24 cellular contexts compared by ENCODE assay signal in genomic region chr16:9122342-9122741, GRCh38. TPM values are rescaled to one million over a fixed set of nuclear protein-coding genes. Genes with fewer than 3 reads are reported as not detected.
DNase-seq lines count a peak whose midpoint lies in the region; ATAC-seq and TF ChIP-seq lines count a peak whose summit lies in the region.
"Had no signal": no experiment of that assay in that cellular context is flagged by ENCODE, and none has a peak within 500 bp of the region (broad histone marks: within the 10 kb centered on the region; RNA-seq: fewer than 3 reads in every experiment).

No MANE protein-coding gene starts in this region.

- peaks cover 36% of the 10 kb centered on the region for H3K4me1 Mint-ChIP-seq in activated CD4-positive, alpha-beta T cell treated with anti-CD3 and anti-CD28 coated beads, Interleukin-2, amount 10 ng/mL, durations not matched to agents 24 days and 14 days

- H3K9me3 Mint-ChIP-seq in activated CD4-positive, alpha-beta T cell treated with anti-CD3 and anti-CD28 coated beads, Interleukin-2, amount 10 ng/mL, durations not matched to agents 24 days and 14 days = no peaks in the 10 kb centered on the region
- H3K9me3 Mint-ChIP-seq: activated CD4-positive, alpha-beta T cell treated with anti-CD3 and anti-CD28 coated beads, Interleukin-2, amount 10 ng/mL, durations not matched to agents 7 days and 5 days; activated T-cell treated with anti-CD3 and anti-CD28 coated beads, Interleukin-2, amount 50 U/mL, for 4 hours; nephron progenitor cell had no signal

- H3K36me3 Mint-ChIP-seq in activated CD4-positive, alpha-beta T cell treated with anti-CD3 and anti-CD28 coated beads, Interleukin-2, amount 10 ng/mL, durations not matched to agents 24 days and 14 days (ENCODE audit: low read depth) = peaks cover 48% of the 10 kb centered on the region

- H3K27me3 ChIP-seq in trophoblast cell (ENCODE audit: insufficient read depth, low read length) (no peaks in the 10 kb centered on the region), dorsolateral prefrontal cortex (no peaks in the 10 kb centered on the region)
- H3K27me3 ChIP-seq: heart left ventricle, SJCRH30, testis had no signal

- peak overlapping the region; percentile 24; the same call in 1 of the 2 replicates for H3K27ac ChIP-seq in C4-2B
- H3K27ac ChIP-seq in SK-N-MC = peak overlapping the region; percentile 19; the same call in 1 of the 2 replicates
- no peak overlapping the region for H3K27ac ChIP-seq in trophoblast cell (ENCODE audit: low read depth, low read length)
- H3K27ac ChIP-seq in dorsolateral prefrontal cortex = no peak overlapping the region
- H3K27ac ChIP-seq: heart left ventricle, parathyroid adenoma, SJCRH30, testis had no signal

- H3K4me3 Mint-ChIP-seq in activated CD4-positive, alpha-beta T cell treated with anti-CD3 and anti-CD28 coated beads, Interleukin-2, amount 10 ng/mL, durations not matched to agents 24 days and 14 days = no peak overlapping the region
- H3K4me3 Mint-ChIP-seq: activated CD4-positive, alpha-beta T cell treated with anti-CD3 and anti-CD28 coated beads, Interleukin-2, amount 10 ng/mL, durations not matched to agents 7 days and 5 days; activated T-cell treated with anti-CD3 and anti-CD28 coated beads, Interleukin-2, amount 50 U/mL, for 4 hours; nephron progenitor cell had no signal

- H3K27me3 Mint-ChIP-seq in activated CD4-positive, alpha-beta T cell treated with anti-CD3 and anti-CD28 coated beads, Interleukin-2, amount 10 ng/mL, durations not matched to agents 24 days and 14 days = no peaks in the 10 kb centered on the region
- H3K27me3 Mint-ChIP-seq: activated CD4-positive, alpha-beta T cell treated with anti-CD3 and anti-CD28 coated beads, Interleukin-2, amount 10 ng/mL, durations not matched to agents 7 days and 5 days had no signal

- no peak for ATAC-seq in left lobe of liver
- ATAC-seq in HG02885 (IDR thresholded peaks at IDR 0.05; ENCODE audit: poor library complexity, unreplicated experiment) = no peak
- ATAC-seq: activated T-cell treated with anti-CD3 and anti-CD28 coated beads, Interleukin-2, amount 50 U/mL, for 4 hours; heart left ventricle; left cardiac atrium had no signal

- H2AFZ ChIP-seq in trophoblast cell (ENCODE audit: insufficient read depth, low read length, poor library complexity) = no peak overlapping the region
- H2AFZ ChIP-seq: parathyroid adenoma had no signal

- no peak overlapping the region for H2AK5ac ChIP-seq in trophoblast cell (ENCODE audit: low read length)

- H3K9ac ChIP-seq in SK-N-MC (ENCODE audit: insufficient read length) (no peak overlapping the region), trophoblast cell (ENCODE audit: low read length) (no peak overlapping the region)
- H3K9ac ChIP-seq: parathyroid adenoma had no signal

- WGBS in trophoblast cell (ENCODE audit: extremely low coverage, insufficient coverage, insufficient read length) = no CpG with 5 or more reads among the region's 5 CpGs

- H3K79me1 ChIP-seq in trophoblast cell (ENCODE audit: low read length) = peaks cover 6% of the 10 kb centered on the region

- peak overlapping the region; percentile 47 for H3K4ac ChIP-seq in trophoblast cell (ENCODE audit: low read depth, low read length)

- TF ChIP-seq CTCF in C4-2B (conservative IDR thresholded peaks at IDR 0.05) (no peak), dorsolateral prefrontal cortex (IDR thresholded peaks at IDR 0.05 in 54 of 56, conservative IDR thresholded peaks at IDR 0.05 in 2 of 56; ENCODE audit: low read depth in 1 of 56, partially characterized antibody in 56 of 56) (no peak)

- H3K4me1 ChIP-seq in trophoblast cell (ENCODE audit: control insufficient read depth in 1 of 2, insufficient read depth in 2 of 2, low read length in 2 of 2) = peaks cover 17 to 19% of the 10 kb centered on the region in 2 experiments
- H3K4me1 ChIP-seq: testis had no signal

- peak overlapping the region; percentile 29 for H3K27ac Mint-ChIP-seq in activated CD4-positive, alpha-beta T cell treated with anti-CD3 and anti-CD28 coated beads, Interleukin-2, amount 10 ng/mL, durations not matched to agents 24 days and 14 days
- H3K27ac Mint-ChIP-seq: nephron progenitor cell had no signal

- H3K9me3 ChIP-seq in SK-N-MC (ENCODE audit: low read depth, low read length) = no peaks in the 10 kb centered on the region
- peaks cover 3% of the 10 kb centered on the region for H3K9me3 ChIP-seq in trophoblast cell (ENCODE audit: insufficient read depth, low read depth, low read length)
- H3K9me3 ChIP-seq: heart left ventricle, SJCRH30, testis had no signal

- H3K4me2 ChIP-seq in trophoblast cell (ENCODE audit: low read length) = no peak overlapping the region

- H3K36me3 ChIP-seq in SK-N-MC (ENCODE audit: insufficient read depth, low read length) (peaks cover 39% of the 10 kb centered on the region), trophoblast cell (ENCODE audit: control insufficient read depth in 1 of 2, insufficient read depth in 2 of 2, low read length in 2 of 2) (peaks cover 28 to 36% of the 10 kb centered on the region in 2 experiments)

- no peak for DNase-seq in activated CD4-positive, alpha-beta T cell treated with anti-CD3 and anti-CD28 coated beads, Interleukin-2, amount 10 ng/mL, durations not matched to agents 24 days and 14 days
- DNase-seq in activated CD4-positive, alpha-beta T cell treated with anti-CD3 and anti-CD28 coated beads for 1 hour = no peak
- no peak for DNase-seq in SK-N-MC (ENCODE audit: low read depth, low spot score)
- no peak for DNase-seq in trophoblast cell
- DNase-seq in left lobe of liver (ENCODE audit: low spot score) = no peak
- no peak for DNase-seq in dorsolateral prefrontal cortex
- DNase-seq: 8988T; activated CD4-positive, alpha-beta T cell treated with anti-CD3 and anti-CD28 coated beads, Interleukin-2, amount 10 ng/mL, durations not matched to agents 7 days and 5 days; activated naive CD4-positive, alpha-beta T cell treated with Interleukin-2 at 50 U/mL for 16 hours; activated T-cell treated with anti-CD3 and anti-CD28 coated beads, Interleukin-2, amount 50 U/mL, for 4 hours; amygdala; dermis blood vessel endothelial cell; left cardiac atrium; NCI-H1092 treated with DMSO at 0.1 percent for 48 hours; NCI-H2029; NCI-H345; nephron progenitor cell; SJCRH30; T-helper 2 cell; testis had no signal

- H3K79me2 ChIP-seq in trophoblast cell (ENCODE audit: control insufficient read depth, insufficient read depth, low read length, poor library complexity) = peaks cover 2% of the 10 kb centered on the region

- no peak overlapping the region for H3K4me3 ChIP-seq in SK-N-MC
- no peak overlapping the region for H3K4me3 ChIP-seq in trophoblast cell (ENCODE audit: low read depth, low read length)
- no peak overlapping the region for H3K4me3 ChIP-seq in dorsolateral prefrontal cortex
- H3K4me3 ChIP-seq: heart left ventricle, SJCRH30, testis had no signal

- no peak overlapping the region for H4K8ac ChIP-seq in trophoblast cell (ENCODE audit: low read depth, low read length)

- H2BK120ac ChIP-seq in trophoblast cell (ENCODE audit: insufficient read depth, low read length, poor library complexity) = no peak overlapping the region

- no peak overlapping the region for H2BK12ac ChIP-seq in trophoblast cell (ENCODE audit: low read length)

- H3K18ac ChIP-seq in trophoblast cell (ENCODE audit: low read length) = peak overlapping the region; percentile 29

- H3K23ac ChIP-seq in trophoblast cell (ENCODE audit: low read length) = no peak overlapping the region

- H3K14ac ChIP-seq in trophoblast cell (ENCODE audit: low read length) = no peak overlapping the region

- no peak overlapping the region for H2BK5ac ChIP-seq in trophoblast cell (ENCODE audit: low read depth, low read length, poor library complexity)

- intact Hi-C loops in activated CD4-positive, alpha-beta T cell treated with anti-CD3 and anti-CD28 coated beads, Interleukin-2, amount 10 ng/mL, durations not matched to agents 24 days and 14 days (cut with micrococcal nuclease) = no loop called here
- intact Hi-C loops in dorsolateral prefrontal cortex (cut with DNase I) = no loop called here

- H4K12ac ChIP-seq in trophoblast cell (ENCODE audit: low read depth, low read length) = peak overlapping the region; percentile 20

- no peak overlapping the region for H4K91ac ChIP-seq in trophoblast cell (ENCODE audit: low read depth, low read length)

RNA-seq across cellular contexts. Expression of gene HAPSTR1, which starts 30.9 kb away (rescaled TPM):
- 53.4 and 54.2 TPM in 2 replicates for total RNA-seq in activated CD4-positive, alpha-beta T cell treated with anti-CD3 and anti-CD28 coated beads, Interleukin-2, amount 10 ng/mL, durations not matched to agents 24 days and 14 days
- polyA plus RNA-seq in trophoblast cell (2013) = 60.4 and 60.6 TPM in 2 replicates
- total RNA-seq in left lobe of liver = 30.3 TPM
- 100 to 1,000 TPM in 16 of 120 experiments, 10 to 100 TPM in 104; 60.1 to 117 (median 88.9) TPM for total RNA-seq in dorsolateral prefrontal cortex

Comparison
In these comparisons a context has a peak if more than half of its experiments do, and no peak if none do; other contexts are left out.
1. H3K27ac ChIP-seq: peak in C4-2B (single experiment) and SK-N-MC (single experiment); none in trophoblast cell (single experiment) and dorsolateral prefrontal cortex (0 of 59).